ENCODE assay signal across 29 cellular contexts in genomic region chr1:154495496-154496273, GRCh38. TPM values are rescaled to one million over a fixed set of nuclear protein-coding genes. Genes with fewer than 3 reads are reported as not detected.
DNase-seq lines count a peak whose midpoint lies in the region; ATAC-seq, FAIRE-seq and TF ChIP-seq lines count a peak whose summit lies in the region.
"Had no signal": no experiment of that assay in that cellular context is flagged by ENCODE, and none has a peak within 500 bp of the region (broad histone marks: within the 10 kb centered on the region; RNA-seq: fewer than 3 reads in every experiment).

No MANE protein-coding gene starts in this region.

- H3K4me3 ChIP-seq in liver (ENCODE audit: low read depth in 1 of 3, low read length in 3 of 3) = no peak overlapping the region
- no peak overlapping the region for H3K4me3 ChIP-seq in HepG2 (replicated peaks in 1 of 3; ENCODE audit: insufficient read depth in 1 of 3, low read depth in 2 of 3, low read length in 3 of 3)
- peak overlapping the region in 1 of 3 experiments; percentile 29 for H3K4me3 ChIP-seq in endothelial cell of umbilical vein (replicated peaks in 1 of 3; ENCODE audit: insufficient read depth in 1 of 3, low read depth in 1 of 3, low read length in 3 of 3)
- H3K4me3 ChIP-seq in uterus = no peak overlapping the region
- H3K4me3 ChIP-seq in HAP-1 = no peak overlapping the region
- H3K4me3 ChIP-seq: skin epidermis had no signal

- TF ChIP-seq RAD21 in liver (IDR thresholded peaks at IDR 0.05) = no peak
- TF ChIP-seq RAD21 in HepG2 (CRISPR knock-in tag; IDR thresholded peaks at IDR 0.05) = no peak

- in situ Hi-C loops in HepG2 (cut with HindIII; ENCODE audit: extremely low pct_ligation_motif_present, low pct_unique_long_range_greater_than_20kb) (no loop called here), HAP-1 (cut with MboI; ENCODE audit: low sequenced_read_pairs) (no loop called here)

- TF ChIP-seq EP300 in HepG2 (IDR thresholded peaks at IDR 0.05; ENCODE audit: low read depth in 2 of 2, low read length in 2 of 2) = no peak
- TF ChIP-seq EP300 in HepG2 (CRISPR knock-in tag; IDR thresholded peaks at IDR 0.05; ENCODE audit: borderline replicate concordance) = no peak

- H3K4me1 ChIP-seq in liver (ENCODE audit: control insufficient read depth in 4 of 4, insufficient read depth in 4 of 4, low read length in 3 of 4) = peaks cover 0 to 17% (median 11%) of the 10 kb centered on the region in 4 donors
- H3K4me1 ChIP-seq in HepG2 (ENCODE audit: insufficient read depth, low read length) = peaks cover 12% of the 10 kb centered on the region
- H3K4me1 ChIP-seq in endothelial cell of umbilical vein (ENCODE audit: control insufficient read depth, extremely low read depth, insufficient read depth, low read length) = peaks cover 92% of the 10 kb centered on the region
- H3K4me1 ChIP-seq in uterus = no peaks in the 10 kb centered on the region
- no peaks in the 10 kb centered on the region for H3K4me1 ChIP-seq in HAP-1
- H3K4me1 ChIP-seq: foreskin keratinocyte had no signal

- TF ChIP-seq POLR2A in HepG2 (IDR thresholded peaks at IDR 0.05; ENCODE audit: insufficient read depth in 1 of 2, low read depth in 2 of 2, low read length in 2 of 2) = no peak
- no peak for TF ChIP-seq POLR2A in endothelial cell of umbilical vein (IDR thresholded peaks at IDR 0.05; ENCODE audit: low read depth, low read length)
- TF ChIP-seq POLR2A in uterus (IDR thresholded peaks at IDR 0.05) = no peak

- no peak for ATAC-seq in HepG2
- ATAC-seq in naive thymus-derived CD8-positive, alpha-beta T cell = no peak
- ATAC-seq: foreskin keratinocyte; stimulated activated memory B cell treated with anti-CD40 and anti-IgM and Interleukin-4, amounts not matched to agents 10 μg/mL and 1 μg/mL and 100 μg/mL, for 72 hours had no signal

- H4K20me1 ChIP-seq in HepG2 (ENCODE audit: insufficient read depth, low read length) (no peaks in the 10 kb centered on the region), endothelial cell of umbilical vein (replicated peaks; ENCODE audit: control insufficient read depth, extremely low read depth, insufficient read depth, low read length) (no peaks in the 10 kb centered on the region)

- intact Hi-C loops in HepG2 (cut with micrococcal nuclease; ENCODE audit: unreplicated experiment) = no loop called here
- intact Hi-C loops in endothelial cell of umbilical vein (cut with micrococcal nuclease) = loop anchor here (10.0 kb wide), 1 partner anchor 239 kb away; no protein-coding TSS in a partner anchor
- intact Hi-C loops in uterus (cut with DNase I; ENCODE audit: low total_unique reads) = no loop called here

- FAIRE-seq in HepG2 (lab: Jason Lieb, UNC) = no peak
- FAIRE-seq in endothelial cell of umbilical vein (lab: Jason Lieb, UNC) = peak; percentile 73
- FAIRE-seq: GM12892, H54 had no signal

- H3K4me2 ChIP-seq in HepG2 (ENCODE audit: low read depth, low read length) = no peak overlapping the region
- peak overlapping the region; percentile 84 for H3K4me2 ChIP-seq in endothelial cell of umbilical vein (ENCODE audit: insufficient read depth, low read length)
- H3K4me2 ChIP-seq: SK-N-SH had no signal

- no peak for DNase-seq in HepG2 (ENCODE audit: low spot score)
- peak; percentile 66 for DNase-seq in endothelial cell of umbilical vein (ENCODE audit: low read depth, low spot score)
- no peak for DNase-seq in naive thymus-derived CD8-positive, alpha-beta T cell
- DNase-seq in uterus = no peak
- DNase-seq in activated T-cell treated with anti-CD3 and anti-CD28 coated beads for 4 hours = no peak
- DNase-seq in HAP-1 (ENCODE audit: low spot score in 2 of 2) = no peak
- DNase-seq in ureter (ENCODE audit: low spot score) = no peak
- DNase-seq: cerebellar nuclear complex; foreskin keratinocyte; hippocampal formation; mammary epithelial cell; NCI-H1105 treated with DMSO at 0.1 percent for 48 hours; NCI-H2029 treated with DMSO at 0.1 percent for 48 hours; NCI-H226; SK-N-SH; stimulated activated CD4-positive, alpha-beta T cell treated with anti-CD3 and anti-CD28 coated beads, Interleukin-2, amount 100 ng/mL, for 24 hours had no signal

- H3K27me3 Mint-ChIP-seq in naive thymus-derived CD8-positive, alpha-beta T cell = peaks cover 6 to 16% (median 10%) of the 10 kb centered on the region in 5 donors

- POLR2A ChIA-PET in HepG2 (lab: Yijun Ruan, JAX) (no interaction called here), endothelial cell of umbilical vein (lab: Charles Lee) (interaction anchor here (1.4 to 1.6 kb wide), 3 partner anchors 10 to 11 kb away, joined by 5 to 13 read pairs (median 6); no protein-coding TSS in a partner anchor)
- POLR2A ChIA-PET in naive thymus-derived CD8-positive, alpha-beta T cell (lab: Charles Lee) = interaction anchor here (1.1 kb wide), 1 partner anchor 28 kb away, joined by 3 read pairs; no protein-coding TSS in a partner anchor

- BruUV-seq in HepG2 (replicated peaks; lab: Mats Ljungman, UMichigan) (no TSS peak), endothelial cell of umbilical vein (replicated peaks; lab: Mats Ljungman, UMichigan) (no TSS peak)

- no peaks in the 10 kb centered on the region for H3K9me1 ChIP-seq in endothelial cell of umbilical vein (replicated peaks; ENCODE audit: control insufficient read depth, extremely low read depth, insufficient read depth, low read length)

- H3K27ac ChIP-seq in liver (ENCODE audit: low read depth in 1 of 2, low read length in 2 of 2) (peak overlapping the region in 1 of 2 donors; percentile 31), HepG2 (ENCODE audit: extremely low read length, insufficient read depth, low read length) (no peak overlapping the region), endothelial cell of umbilical vein (ENCODE audit: insufficient read depth, low read depth, low read length) (peak overlapping the region; percentile 89), uterus (peak overlapping the region; percentile 45 to 63)
- H3K27ac ChIP-seq: foreskin keratinocyte, HL-60, RWPE1 had no signal

- peak overlapping the region in 3 of 10 donors; percentile 26 to 47 (median 33) for H3K4me3 Mint-ChIP-seq in naive thymus-derived CD8-positive, alpha-beta T cell
- H3K4me3 Mint-ChIP-seq: activated naive CD8-positive, alpha-beta T cell; CD14-positive monocyte; stimulated activated memory B cell treated with anti-CD40 and anti-IgM and Interleukin-4, amounts not matched to agents 10 μg/mL and 1 μg/mL and 100 μg/mL, for 72 hours had no signal

- no peak for TF ChIP-seq CTCF in liver (IDR thresholded peaks at IDR 0.05; ENCODE audit: low read depth, low read length, missing input control)
- no peak for TF ChIP-seq CTCF in HepG2 (CRISPR knock-in tag; IDR thresholded peaks at IDR 0.05)
- TF ChIP-seq CTCF in endothelial cell of umbilical vein (IDR thresholded peaks at IDR 0.05; ENCODE audit: extremely low read depth in 1 of 2, insufficient read depth in 1 of 2, low read depth in 1 of 2, low read length in 2 of 2) = no peak
- TF ChIP-seq CTCF in uterus (IDR thresholded peaks at IDR 0.05) = no peak

- H3K36me3 Mint-ChIP-seq in naive thymus-derived CD8-positive, alpha-beta T cell = no peaks in the 10 kb centered on the region
- H3K36me3 Mint-ChIP-seq: stimulated activated memory B cell treated with anti-CD40 and anti-IgM and Interleukin-4, amounts not matched to agents 10 μg/mL and 1 μg/mL and 100 μg/mL, for 72 hours had no signal

- no peaks in the 10 kb centered on the region for H3K79me2 ChIP-seq in HepG2 (ENCODE audit: insufficient read depth, low read length)
- H3K79me2 ChIP-seq in endothelial cell of umbilical vein (ENCODE audit: control insufficient read depth, insufficient read depth, low read length) = peaks cover 49% of the 10 kb centered on the region

- H3K36me3 ChIP-seq in liver (ENCODE audit: control insufficient read depth in 4 of 4, insufficient read depth in 3 of 4, low read depth in 1 of 4, low read length in 3 of 4) (peaks cover 0 to 2% (median 0%) of the 10 kb centered on the region in 4 donors), HepG2 (replicated peaks in 1 of 2; ENCODE audit: control insufficient read depth in 1 of 2, insufficient read depth in 2 of 2, low read length in 2 of 2) (no peaks in the 10 kb centered on the region), endothelial cell of umbilical vein (ENCODE audit: control insufficient read depth in 2 of 2, extremely low read depth in 1 of 2, insufficient read depth in 2 of 2, low read length in 2 of 2) (peaks cover 4 to 6% of the 10 kb centered on the region in 2 experiments), uterus (no peaks in the 10 kb centered on the region), HAP-1 (replicated peaks) (no peaks in the 10 kb centered on the region)

- no peaks in the 10 kb centered on the region for H3K27me3 ChIP-seq in liver (ENCODE audit: control insufficient read depth in 4 of 4, insufficient read depth in 4 of 4, low read length in 3 of 4)
- peaks cover 4 to 41% of the 10 kb centered on the region in 2 experiments; a peak in 3 of 5 replicates for H3K27me3 ChIP-seq in HepG2 (ENCODE audit: control insufficient read depth in 1 of 2, insufficient read depth in 2 of 2, low read length in 2 of 2)
- no peaks in the 10 kb centered on the region for H3K27me3 ChIP-seq in endothelial cell of umbilical vein (ENCODE audit: control insufficient read depth in 2 of 2, insufficient read depth in 2 of 2, low read length in 2 of 2)
- H3K27me3 ChIP-seq in uterus = peaks cover 0 to 10% of the 10 kb centered on the region in 2 donors
- peaks cover 24% of the 10 kb centered on the region for H3K27me3 ChIP-seq in HAP-1 (ENCODE audit: low read depth)

- H3K9me3 Mint-ChIP-seq in naive thymus-derived CD8-positive, alpha-beta T cell = no peaks in the 10 kb centered on the region
- H3K9me3 Mint-ChIP-seq: stimulated activated memory B cell treated with anti-CD40 and anti-IgM and Interleukin-4, amounts not matched to agents 10 μg/mL and 1 μg/mL and 100 μg/mL, for 72 hours had no signal

- 77% methylated on average over 8 of the region's 8 CpGs for WGBS in liver
- WGBS in HepG2 (ENCODE audit: low lambda C conversion rate) = 43% methylated on average over 8 of the region's 8 CpGs

- H2AFZ ChIP-seq in HepG2 (ENCODE audit: low read length) = no peak overlapping the region
- H2AFZ ChIP-seq in endothelial cell of umbilical vein (ENCODE audit: low read depth, low read length) = no peak overlapping the region

- peaks cover 13 to 59% (median 35%) of the 10 kb centered on the region in 4 donors for H3K4me1 Mint-ChIP-seq in naive thymus-derived CD8-positive, alpha-beta T cell

- H3K27ac Mint-ChIP-seq in naive thymus-derived CD8-positive, alpha-beta T cell = peak overlapping the region in 6 of 10 donors; percentile 15 to 65 (median 44)
- H3K27ac Mint-ChIP-seq: activated naive CD8-positive, alpha-beta T cell; progenitor cell of endocrine pancreas had no signal

- dilution Hi-C loops in endothelial cell of umbilical vein (cut with MboI; ENCODE audit: extremely low pct_ligation_motif_present, low sequenced_read_pairs) = no loop called here

- H3K9me3 ChIP-seq in liver (ENCODE audit: control insufficient read depth in 4 of 4, low read length in 3 of 4) (no peaks in the 10 kb centered on the region), HepG2 (ENCODE audit: low read length) (no peaks in the 10 kb centered on the region), endothelial cell of umbilical vein (replicated peaks; ENCODE audit: control insufficient read depth, insufficient read depth, low read length) (no peaks in the 10 kb centered on the region), uterus (no peaks in the 10 kb centered on the region), HAP-1 (no peaks in the 10 kb centered on the region)
- H3K9me3 ChIP-seq: SK-N-SH had no signal

- H3K9ac ChIP-seq in liver (ENCODE audit: low read depth in 1 of 2, low read length in 2 of 2) (no peak overlapping the region), HepG2 (ENCODE audit: insufficient read depth, low read depth, low read length) (no peak overlapping the region), endothelial cell of umbilical vein (replicated peaks; ENCODE audit: extremely low read depth, insufficient read depth, low read length) (peak overlapping the region; percentile 65)
- H3K9ac ChIP-seq: SK-N-SH had no signal

- CTCF ChIA-PET in HepG2 (lab: Yijun Ruan, JAX; ENCODE audit: low intra/inter-chr PET ratio, low total read pairs) (no interaction called here), endothelial cell of umbilical vein (lab: Charles Lee) (interaction anchor here (1.0 to 6.2 kb wide), 6 partner anchors 9 to 63 kb away, joined by 3 to 66 read pairs (median 10); partner anchors contain the start of gene UBE2Q1)

RNA-seq across cellular contexts. Expression of gene TDRD10, which starts 6.3 kb away (rescaled TPM):
- total RNA-seq in liver (1 to 10 TPM in 1 of 2 donors, under 1 TPM in 1; 0.23 to 1.5 TPM), HepG2 (2016; rRNA removed; fragmentation: Illumina TruSeq; extraction: Trizol) (not detected in 2 replicates), endothelial cell of umbilical vein (3.9 and 6.1 TPM in 2 replicates), uterus (10 to 100 TPM in 2 of 4 donors, 1 to 10 TPM in 2; 1.3 to 19.7 (median 6.9) TPM), ureter (3.3 TPM)
- polyA plus RNA-seq in liver (under 1 TPM; 0.58 to 0.97 TPM), HepG2 (2011; rRNA removed) (not detected in 2 replicates), endothelial cell of umbilical vein (8.6 and 9.1 TPM in 2 replicates)
- total RNA-seq in HepG2 (2016; cell fraction: cytosol; rRNA removed; fragmentation: Illumina TruSeq; extraction: Trizol; ENCODE audit: low read depth) = not detected in 2 replicates
- total RNA-seq in HepG2 (2016; cell fraction: insoluble cytoplasmic fraction; rRNA removed; fragmentation: Illumina TruSeq; extraction: Trizol) = not detected in 2 replicates
- total RNA-seq in HepG2 (2016; cell fraction: membrane; rRNA removed; fragmentation: Illumina TruSeq; extraction: Trizol) = not detected in 2 replicates
- not detected in 2 replicates for total RNA-seq in HepG2 (2016; cell fraction: nucleus; rRNA removed; fragmentation: Illumina TruSeq; extraction: Trizol)
- polyA plus RNA-seq in HepG2 (2011; cell fraction: cytosol; rRNA removed) = not detected in 2 replicates
- polyA plus RNA-seq in HepG2 (2011; cell fraction: nucleus; rRNA removed) = not detected in 2 replicates
- not detected in 2 replicates for polyA plus RNA-seq in HepG2 (2012)
- not detected in 2 replicates for polyA plus RNA-seq in HepG2 (2016; cell fraction: cytosol; fragmentation: Illumina TruSeq; extraction: Trizol; ENCODE audit: low read depth)
- not detected in 2 replicates for polyA plus RNA-seq in HepG2 (2016; cell fraction: insoluble cytoplasmic fraction; fragmentation: Illumina TruSeq; extraction: Trizol; ENCODE audit: low read depth)
- not detected in 2 replicates for polyA plus RNA-seq in HepG2 (2016; cell fraction: membrane; fragmentation: Illumina TruSeq; extraction: Trizol; ENCODE audit: low read depth)
- polyA plus RNA-seq in HepG2 (2016; cell fraction: nucleus; fragmentation: Illumina TruSeq; extraction: Trizol; ENCODE audit: insufficient read depth, low read depth) = not detected in 2 replicates
- 0.07 TPM in 1 of 2 replicates, not detected in the other for polyA minus RNA-seq in HepG2 (2011; rRNA and poly(A)+ RNA removed; ENCODE audit: low replicate concordance)
- not detected in 2 replicates for polyA minus RNA-seq in HepG2 (2011; cell fraction: cytosol; rRNA and poly(A)+ RNA removed)
- not detected in 2 replicates for polyA minus RNA-seq in HepG2 (2011; cell fraction: nucleus; rRNA and poly(A)+ RNA removed)
- polyA plus RNA-seq in endothelial cell of umbilical vein (2011; cell fraction: cytosol; rRNA removed) = 4.1 and 5.6 TPM in 2 replicates
- 38.4 and 42.2 TPM in 2 replicates for polyA plus RNA-seq in endothelial cell of umbilical vein (2011; cell fraction: nucleus; rRNA removed)
- polyA plus RNA-seq in endothelial cell of umbilical vein (2012) = 3.0 TPM in 2 replicates
- polyA minus RNA-seq in endothelial cell of umbilical vein = 4.4 and 7.1 TPM in 2 replicates
- polyA minus RNA-seq in endothelial cell of umbilical vein (2011; cell fraction: cytosol; rRNA and poly(A)+ RNA removed) = not detected
- polyA minus RNA-seq in endothelial cell of umbilical vein (2011; cell fraction: nucleus; rRNA and poly(A)+ RNA removed) = 7.3 and 8.2 TPM in 2 replicates
- total RNA-seq in naive thymus-derived CD8-positive, alpha-beta T cell = not detected
- polyA plus RNA-seq in naive thymus-derived CD8-positive, alpha-beta T cell = not detected
- total RNA-seq: Daoy, epithelial cell of proximal tubule, foreskin keratinocyte, progenitor cell of endocrine pancreas had no signal
- polyA plus RNA-seq: AG04450, CD14-positive monocyte, foreskin keratinocyte, mammary epithelial cell, SK-N-SH had no signal

RNA-seq across cellular contexts. Expression of gene SHE, which starts 6.5 kb away (rescaled TPM):
- total RNA-seq in liver (1 to 10 TPM; 5.9 to 7.5 TPM), HepG2 (2016; rRNA removed; fragmentation: Illumina TruSeq; extraction: Trizol) (not detected in 2 replicates), endothelial cell of umbilical vein (43.4 and 52.7 TPM in 2 replicates), uterus (10 to 100 TPM; 14.6 to 44.5 (median 27.2) TPM), ureter (13.3 TPM)
- polyA plus RNA-seq in liver (1 to 10 TPM; 3.1 to 3.5 TPM), HepG2 (2011; rRNA removed) (not detected in 2 replicates), endothelial cell of umbilical vein (30.1 and 30.4 TPM in 2 replicates)
- not detected in 2 replicates for total RNA-seq in HepG2 (2016; cell fraction: cytosol; rRNA removed; fragmentation: Illumina TruSeq; extraction: Trizol; ENCODE audit: low read depth)
- not detected in 2 replicates for total RNA-seq in HepG2 (2016; cell fraction: insoluble cytoplasmic fraction; rRNA removed; fragmentation: Illumina TruSeq; extraction: Trizol)
- not detected in 2 replicates for total RNA-seq in HepG2 (2016; cell fraction: membrane; rRNA removed; fragmentation: Illumina TruSeq; extraction: Trizol)
- total RNA-seq in HepG2 (2016; cell fraction: nucleus; rRNA removed; fragmentation: Illumina TruSeq; extraction: Trizol) = not detected in 2 replicates
- not detected in 2 replicates for polyA plus RNA-seq in HepG2 (2011; cell fraction: cytosol; rRNA removed)
- not detected in 2 replicates for polyA plus RNA-seq in HepG2 (2011; cell fraction: nucleus; rRNA removed)
- polyA plus RNA-seq in HepG2 (2012) = not detected in 2 replicates
- not detected in 2 replicates for polyA plus RNA-seq in HepG2 (2016; cell fraction: cytosol; fragmentation: Illumina TruSeq; extraction: Trizol; ENCODE audit: low read depth)
- not detected in 2 replicates for polyA plus RNA-seq in HepG2 (2016; cell fraction: insoluble cytoplasmic fraction; fragmentation: Illumina TruSeq; extraction: Trizol; ENCODE audit: low read depth)
- polyA plus RNA-seq in HepG2 (2016; cell fraction: membrane; fragmentation: Illumina TruSeq; extraction: Trizol; ENCODE audit: low read depth) = not detected in 2 replicates
- polyA plus RNA-seq in HepG2 (2016; cell fraction: nucleus; fragmentation: Illumina TruSeq; extraction: Trizol; ENCODE audit: insufficient read depth, low read depth) = not detected in 2 replicates
- not detected in 2 replicates for polyA minus RNA-seq in HepG2 (2011; rRNA and poly(A)+ RNA removed; ENCODE audit: low replicate concordance)
- polyA minus RNA-seq in HepG2 (2011; cell fraction: cytosol; rRNA and poly(A)+ RNA removed) = not detected in 2 replicates
- polyA minus RNA-seq in HepG2 (2011; cell fraction: nucleus; rRNA and poly(A)+ RNA removed) = not detected in 2 replicates
- 27.9 and 28.0 TPM in 2 replicates for polyA plus RNA-seq in endothelial cell of umbilical vein (2011; cell fraction: cytosol; rRNA removed)
- polyA plus RNA-seq in endothelial cell of umbilical vein (2011; cell fraction: nucleus; rRNA removed) = 39.9 and 41.9 TPM in 2 replicates
- 25.6 and 28.4 TPM in 2 replicates for polyA plus RNA-seq in endothelial cell of umbilical vein (2012)
- 38.2 and 41.5 TPM in 2 replicates for polyA minus RNA-seq in endothelial cell of umbilical vein
- polyA minus RNA-seq in endothelial cell of umbilical vein (2011; cell fraction: cytosol; rRNA and poly(A)+ RNA removed) = not detected
- polyA minus RNA-seq in endothelial cell of umbilical vein (2011; cell fraction: nucleus; rRNA and poly(A)+ RNA removed) = 19.3 and 26.1 TPM in 2 replicates
- not detected for total RNA-seq in naive thymus-derived CD8-positive, alpha-beta T cell
- polyA plus RNA-seq in naive thymus-derived CD8-positive, alpha-beta T cell = not detected
- total RNA-seq: foreskin keratinocyte, progenitor cell of endocrine pancreas had no signal
- polyA plus RNA-seq: AG04450, CD14-positive monocyte, foreskin keratinocyte, mammary epithelial cell, SK-N-SH had no signal
